In the genomic region with DNA sequence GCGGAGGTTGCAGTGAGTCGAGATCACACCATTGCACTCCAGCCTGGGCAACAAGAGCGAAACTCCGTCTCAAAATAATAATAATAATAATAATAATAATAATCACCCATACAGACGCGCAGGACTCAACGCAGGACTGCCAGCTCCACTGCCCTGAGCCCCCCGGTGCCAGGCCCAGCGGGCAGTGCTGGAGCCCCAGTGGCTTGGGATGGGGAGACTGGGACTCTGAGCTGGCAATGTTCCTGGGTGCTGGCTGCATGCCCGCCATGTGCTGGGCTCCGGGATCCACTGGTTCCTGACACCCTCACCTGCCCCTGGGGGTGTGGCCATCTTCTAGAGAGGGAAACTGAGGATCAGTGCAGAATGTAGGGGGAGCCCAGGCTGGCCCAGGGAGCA, we compare ENCODE assay signal across 33 cellular contexts. TPM values are rescaled to one million over a fixed set of nuclear protein-coding genes. Genes with fewer than 3 reads are reported as not detected.
"Had no signal": no experiment of that assay in that cellular context is flagged by ENCODE, and none has a peak within 500 bp of the region (broad histone marks: within the 10 kb centered on the region; RNA-seq: fewer than 3 reads in every experiment).

No MANE protein-coding gene starts in this region.

- H3K4me3 ChIP-seq: MG63 had no signal

- ATAC-seq: activated CD8-positive, alpha-beta memory T cell treated with anti-CD3 and anti-CD28 coated beads, Interleukin-2, amount 10 ng/mL, durations not matched to agents 7 days and 5 days; activated T-helper 17 cell treated with anti-CD3 and anti-CD28 coated beads, Interleukin-2, amount 50 U/mL, for 72 hours had no signal

- H3K27me3 ChIP-seq: brain microvascular endothelial cell, MG63 had no signal

- DNase-seq: activated B cell treated with CpG ODN at 0.5 μM for 24 hours; activated CD4-positive, alpha-beta memory T cell treated with anti-CD3 and anti-CD28 coated beads, Interleukin-2, amount 10 ng/mL, durations not matched to agents 7 days and 5 days; activated CD4-positive, alpha-beta T cell treated with anti-CD3 and anti-CD28 coated beads for 4 hours; activated CD4-positive, alpha-beta T cell treated with anti-CD3 and anti-CD28 coated beads, Interleukin-2, amount 50 U/mL, for 1 hour; activated CD4-positive, CD25-positive, alpha-beta regulatory T cell treated with anti-CD3 and anti-CD28 coated beads, Interleukin-2, amount 50 U/mL, for 72 hours; activated CD8-positive, alpha-beta memory T cell treated with anti-CD3 and anti-CD28 coated beads for 24 hours; activated CD8-positive, alpha-beta memory T cell treated with anti-CD3 and anti-CD28 coated beads, Interleukin-2, amount 10 ng/mL, durations not matched to agents 7 days and 5 days; activated CD8-positive, alpha-beta memory T cell treated with anti-CD3 and anti-CD28 coated beads, Interleukin-2, amount 50 U/mL, for 48 hours; activated effector memory CD4-positive, alpha-beta T cell treated with anti-CD3 and anti-CD28 coated beads, Interleukin-2, amount 50 U/mL, for 16 hours; activated naive CD4-positive, alpha-beta T cell; activated naive CD4-positive, alpha-beta T cell treated with anti-CD3 and anti-CD28 coated beads, Interleukin-2, amount 50 U/mL, for 16 hours; activated naive CD8-positive, alpha-beta T cell treated with anti-CD3 and anti-CD28 coated beads for 36 hours; activated T-cell treated with anti-CD3 and anti-CD28 coated beads, Interleukin-2, amount 50 U/mL, for 48 hours; amniotic stem cell; brain microvascular endothelial cell; central memory CD4-positive, alpha-beta T cell; KG1; MG63; NCI-H1092; NCI-H1436 treated with DMSO at 0.1 percent for 48 hours; NCI-H1694 treated with DMSO at 0.1 percent for 48 hours; NCI-H2029; NCI-H345; NCI-H524 treated with DMSO at 0.1 percent for 48 hours; OCI-M1; SHP77 treated with DMSO at 0.1 percent for 48 hours; SW 1271; T-helper 1 cell; T-helper 2 cell; T-helper 9 cell had no signal

- H3K36me3 ChIP-seq: brain microvascular endothelial cell, MG63 had no signal

- H3K9me3 ChIP-seq: MG63 had no signal

RNA-seq across cellular contexts. Expression of gene AZU1, which starts 0.3 kb away (rescaled TPM):
- total RNA-seq: activated CD4-positive, alpha-beta memory T cell treated with anti-CD3 and anti-CD28 coated beads, Interleukin-2, amount 10 ng/mL, durations not matched to agents 7 days and 5 days; activated CD8-positive, alpha-beta memory T cell treated with anti-CD3 and anti-CD28 coated beads, Interleukin-2, amount 10 ng/mL, durations not matched to agents 7 days and 5 days; activated naive CD8-positive, alpha-beta T cell treated with anti-CD3 and anti-CD28 coated beads for 36 hours had no signal

RNA-seq across cellular contexts. Expression of gene PLPPR3, which starts 5.6 kb away (rescaled TPM):
- total RNA-seq: activated B cell treated with CpG ODN at 0.5 μM for 24 hours; activated CD4-positive, alpha-beta memory T cell treated with anti-CD3 and anti-CD28 coated beads, Interleukin-2, amount 10 ng/mL, durations not matched to agents 7 days and 5 days; activated CD8-positive, alpha-beta memory T cell treated with anti-CD3 and anti-CD28 coated beads, Interleukin-2, amount 10 ng/mL, durations not matched to agents 7 days and 5 days; activated naive CD8-positive, alpha-beta T cell treated with anti-CD3 and anti-CD28 coated beads for 36 hours; activated T-helper 17 cell treated with anti-CD3 and anti-CD28 coated beads, Interleukin-2, amount 50 U/mL, for 72 hours; aorta had no signal
- polyA plus RNA-seq: aorta had no signal

RNA-seq across cellular contexts. Expression of gene PRTN3, which starts 13.5 kb away (rescaled TPM):
- total RNA-seq: activated B cell treated with CpG ODN at 0.5 μM for 24 hours; activated CD4-positive, alpha-beta memory T cell treated with anti-CD3 and anti-CD28 coated beads, Interleukin-2, amount 10 ng/mL, durations not matched to agents 7 days and 5 days; activated CD8-positive, alpha-beta memory T cell treated with anti-CD3 and anti-CD28 coated beads, Interleukin-2, amount 10 ng/mL, durations not matched to agents 7 days and 5 days; activated naive CD8-positive, alpha-beta T cell treated with anti-CD3 and anti-CD28 coated beads for 36 hours; activated T-helper 17 cell treated with anti-CD3 and anti-CD28 coated beads, Interleukin-2, amount 50 U/mL, for 72 hours; aorta had no signal
- polyA plus RNA-seq: aorta had no signal

RNA-seq across cellular contexts. Expression of gene ELANE, which starts 24.8 kb away (rescaled TPM):
- total RNA-seq: activated B cell treated with CpG ODN at 0.5 μM for 24 hours; activated CD4-positive, alpha-beta memory T cell treated with anti-CD3 and anti-CD28 coated beads, Interleukin-2, amount 10 ng/mL, durations not matched to agents 7 days and 5 days; activated CD8-positive, alpha-beta memory T cell treated with anti-CD3 and anti-CD28 coated beads, Interleukin-2, amount 10 ng/mL, durations not matched to agents 7 days and 5 days; activated naive CD8-positive, alpha-beta T cell treated with anti-CD3 and anti-CD28 coated beads for 36 hours; activated T-helper 17 cell treated with anti-CD3 and anti-CD28 coated beads, Interleukin-2, amount 50 U/mL, for 72 hours; NCI-H460 had no signal
- polyA plus RNA-seq: aorta had no signal
